Comparison of ENCODE assay signal across 1 cellular context in genomic region chr14:73713804-73714655, GRCh38.
TF ChIP-seq lines count a peak whose summit lies in the region.

A gene with protein sequence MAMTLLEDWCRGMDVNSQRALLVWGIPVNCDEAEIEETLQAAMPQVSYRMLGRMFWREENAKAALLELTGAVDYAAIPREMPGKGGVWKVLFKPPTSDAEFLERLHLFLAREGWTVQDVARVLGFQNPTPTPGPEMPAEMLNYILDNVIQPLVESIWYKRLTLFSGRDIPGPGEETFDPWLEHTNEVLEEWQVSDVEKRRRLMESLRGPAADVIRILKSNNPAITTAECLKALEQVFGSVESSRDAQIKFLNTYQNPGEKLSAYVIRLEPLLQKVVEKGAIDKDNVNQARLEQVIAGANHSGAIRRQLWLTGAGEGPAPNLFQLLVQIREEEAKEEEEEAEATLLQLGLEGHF (minus strand): TSS chr14:73714384. CDS start chr14:73713639, 745 bp downstream.

TF ChIP-seq in WTC11, 78 proteins besides CTCF, POLR2A, EP300 and RAD21 (continued from another document):
- TF ChIP-seq, protein P1, sequence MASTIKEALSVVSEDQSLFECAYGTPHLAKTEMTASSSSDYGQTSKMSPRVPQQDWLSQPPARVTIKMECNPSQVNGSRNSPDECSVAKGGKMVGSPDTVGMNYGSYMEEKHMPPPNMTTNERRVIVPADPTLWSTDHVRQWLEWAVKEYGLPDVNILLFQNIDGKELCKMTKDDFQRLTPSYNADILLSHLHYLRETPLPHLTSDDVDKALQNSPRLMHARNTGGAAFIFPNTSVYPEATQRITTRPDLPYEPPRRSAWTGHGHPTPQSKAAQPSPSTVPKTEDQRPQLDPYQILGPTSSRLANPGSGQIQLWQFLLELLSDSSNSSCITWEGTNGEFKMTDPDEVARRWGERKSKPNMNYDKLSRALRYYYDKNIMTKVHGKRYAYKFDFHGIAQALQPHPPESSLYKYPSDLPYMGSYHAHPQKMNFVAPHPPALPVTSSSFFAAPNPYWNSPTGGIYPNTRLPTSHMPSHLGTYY (CRISPR knock-in tag; IDR thresholded peaks at IDR 0.05): no peak
- no peak for TF ChIP-seq ZNF671 (CRISPR knock-in tag; IDR thresholded peaks at IDR 0.05)
- TF ChIP-seq, protein P2, sequence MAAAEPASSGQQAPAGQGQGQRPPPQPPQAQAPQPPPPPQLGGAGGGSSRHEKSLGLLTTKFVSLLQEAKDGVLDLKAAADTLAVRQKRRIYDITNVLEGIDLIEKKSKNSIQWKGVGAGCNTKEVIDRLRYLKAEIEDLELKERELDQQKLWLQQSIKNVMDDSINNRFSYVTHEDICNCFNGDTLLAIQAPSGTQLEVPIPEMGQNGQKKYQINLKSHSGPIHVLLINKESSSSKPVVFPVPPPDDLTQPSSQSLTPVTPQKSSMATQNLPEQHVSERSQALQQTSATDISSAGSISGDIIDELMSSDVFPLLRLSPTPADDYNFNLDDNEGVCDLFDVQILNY (CRISPR knock-in tag; IDR thresholded peaks at IDR 0.05): peak; percentile 48; the same call in 1 of the 2 replicates
- no peak for TF ChIP-seq FOXJ3 (CRISPR knock-in tag; IDR thresholded peaks at IDR 0.05; ENCODE audit: borderline replicate concordance)
- TF ChIP-seq CREM (CRISPR knock-in tag; IDR thresholded peaks at IDR 0.05): no peak
- TF ChIP-seq GABPB1 (CRISPR knock-in tag; IDR thresholded peaks at IDR 0.05): 0 out of 2 replicates have a peak, but pooled peaks have one; percentile 39
- TF ChIP-seq CREB1 (CRISPR knock-in tag; IDR thresholded peaks at IDR 0.05): no peak
- TF ChIP-seq MXD4 (CRISPR knock-in tag; IDR thresholded peaks at IDR 0.05; ENCODE audit: borderline replicate concordance): no peak
- TF ChIP-seq ETV6 (CRISPR knock-in tag; IDR thresholded peaks at IDR 0.05): no peak; the same call in 1 of the 2 replicates
- TF ChIP-seq FOXK1 (CRISPR knock-in tag; IDR thresholded peaks at IDR 0.05): peak; percentile 70; the same call in 1 of the 2 replicates
- no peak for TF ChIP-seq ZNF281 (CRISPR knock-in tag; IDR thresholded peaks at IDR 0.05)
- TF ChIP-seq, protein P3, sequence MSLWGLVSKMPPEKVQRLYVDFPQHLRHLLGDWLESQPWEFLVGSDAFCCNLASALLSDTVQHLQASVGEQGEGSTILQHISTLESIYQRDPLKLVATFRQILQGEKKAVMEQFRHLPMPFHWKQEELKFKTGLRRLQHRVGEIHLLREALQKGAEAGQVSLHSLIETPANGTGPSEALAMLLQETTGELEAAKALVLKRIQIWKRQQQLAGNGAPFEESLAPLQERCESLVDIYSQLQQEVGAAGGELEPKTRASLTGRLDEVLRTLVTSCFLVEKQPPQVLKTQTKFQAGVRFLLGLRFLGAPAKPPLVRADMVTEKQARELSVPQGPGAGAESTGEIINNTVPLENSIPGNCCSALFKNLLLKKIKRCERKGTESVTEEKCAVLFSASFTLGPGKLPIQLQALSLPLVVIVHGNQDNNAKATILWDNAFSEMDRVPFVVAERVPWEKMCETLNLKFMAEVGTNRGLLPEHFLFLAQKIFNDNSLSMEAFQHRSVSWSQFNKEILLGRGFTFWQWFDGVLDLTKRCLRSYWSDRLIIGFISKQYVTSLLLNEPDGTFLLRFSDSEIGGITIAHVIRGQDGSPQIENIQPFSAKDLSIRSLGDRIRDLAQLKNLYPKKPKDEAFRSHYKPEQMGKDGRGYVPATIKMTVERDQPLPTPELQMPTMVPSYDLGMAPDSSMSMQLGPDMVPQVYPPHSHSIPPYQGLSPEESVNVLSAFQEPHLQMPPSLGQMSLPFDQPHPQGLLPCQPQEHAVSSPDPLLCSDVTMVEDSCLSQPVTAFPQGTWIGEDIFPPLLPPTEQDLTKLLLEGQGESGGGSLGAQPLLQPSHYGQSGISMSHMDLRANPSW (CRISPR knock-in tag; conservative IDR thresholded peaks at IDR 0.05; ENCODE audit: low read depth): no peak
- no peak for TF ChIP-seq E2F1 (CRISPR knock-in tag; IDR thresholded peaks at IDR 0.05)
